ENCODE assay signal across 8 cellular contexts in the genomic region with DNA sequence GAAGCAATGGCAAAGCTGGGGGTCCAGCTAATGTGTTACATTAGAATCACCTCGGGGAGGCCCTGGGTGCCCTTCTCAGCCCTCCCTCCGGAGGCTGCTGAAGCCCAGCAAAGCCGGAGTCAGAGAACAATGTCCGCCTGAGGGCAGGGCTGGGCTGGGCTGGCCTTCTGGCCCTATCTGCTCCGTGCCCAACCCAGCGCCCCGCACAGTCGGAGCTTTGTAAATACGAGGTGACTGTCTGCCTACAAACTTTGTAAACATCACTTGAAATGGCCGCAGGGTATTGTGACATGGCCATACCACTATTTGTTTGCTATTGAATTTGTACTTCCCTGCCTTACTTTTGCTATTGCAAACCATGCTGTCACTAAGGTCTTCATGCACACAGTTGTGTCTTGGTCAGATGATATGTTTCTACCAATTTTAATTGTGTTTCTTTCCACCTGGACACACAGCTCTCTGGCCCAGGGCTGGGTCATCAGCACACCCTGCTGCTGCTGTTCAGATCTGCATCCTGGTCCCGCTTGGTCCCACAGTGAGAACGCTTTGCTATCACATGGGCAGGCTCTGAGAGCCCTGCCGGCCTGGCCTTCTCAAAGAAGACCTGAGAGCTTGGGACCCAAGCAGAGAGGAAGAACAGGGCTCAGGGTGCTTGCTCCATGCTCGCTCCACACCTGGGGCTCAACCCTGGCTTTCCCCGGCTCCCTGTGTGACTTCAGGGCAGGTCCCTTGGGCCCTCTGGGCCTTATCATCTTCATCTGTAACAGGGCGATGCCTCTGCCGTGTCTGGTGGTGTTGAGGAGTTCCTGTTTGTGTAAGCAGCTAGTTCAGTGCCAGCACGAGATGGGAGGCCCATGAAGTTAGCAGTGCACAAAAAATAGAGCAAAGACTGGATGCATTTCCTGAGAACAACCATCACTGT. TPM values are rescaled to one million over a fixed set of nuclear protein-coding genes. Genes with fewer than 3 reads are reported as not detected.
DNase-seq lines count a peak whose midpoint lies in the region; ATAC-seq and TF ChIP-seq lines count a peak whose summit lies in the region.

No MANE protein-coding gene starts in this region.

- TF ChIP-seq CTCF in vagina (IDR thresholded peaks at IDR 0.05): no peak
- TF ChIP-seq CTCF in coronary artery (IDR thresholded peaks at IDR 0.05): no peak

- H3K4me1 ChIP-seq in vagina: peaks cover 50% of the 10 kb centered on the region

- H3K9me3 ChIP-seq in vagina: no peaks in the 10 kb centered on the region

- no peaks in the 10 kb centered on the region for H3K36me3 ChIP-seq in vagina

- H3K4me3 ChIP-seq in vagina: no peak overlapping the region
- H3K4me3 ChIP-seq in coronary artery: no peak overlapping the region

- intact Hi-C loops in vagina (cut with DNase I): no loop called here

- TF ChIP-seq POLR2A in vagina (IDR thresholded peaks at IDR 0.05): no peak

- H3K27ac ChIP-seq in vagina (peak overlapping the region; percentile 55), coronary artery (peak overlapping the region in 1 of 2 donors; percentile 36)

- peak; percentile 54 for DNase-seq in activated naive CD4-positive, alpha-beta T cell treated with Interleukin-2 at 50 U/mL for 16 hours
- no peak for DNase-seq in activated naive CD4-positive, alpha-beta T cell treated with anti-CD3 and anti-CD28 coated beads, Interleukin-2, amount 50 U/mL, for 16 hours
- DNase-seq in activated T-cell treated with anti-CD3 and anti-CD28 coated beads, Interleukin-2, amount 50 U/mL, for 48 hours: peak; percentile 66 to 69
- peak; percentile 84 for DNase-seq in left lobe of liver (ENCODE audit: low spot score)
- DNase-seq in vagina (ENCODE audit: extremely low spot score in 2 of 2): no peak
- no peak for DNase-seq in coronary artery (ENCODE audit: low spot score)

- no peaks in the 10 kb centered on the region for H3K27me3 ChIP-seq in vagina

- ATAC-seq in left lobe of liver (peak; percentile 92), GM19023 (IDR thresholded peaks at IDR 0.05; ENCODE audit: unreplicated experiment) (no peak), HG03159 (IDR thresholded peaks at IDR 0.05; ENCODE audit: unreplicated experiment) (no peak)

RNA-seq across cellular contexts. Expression of gene S100P, which starts 2.2 kb away (rescaled TPM):
- 2.3 TPM for total RNA-seq in left lobe of liver
- total RNA-seq in vagina: 18.2 TPM

RNA-seq across cellular contexts. Expression of gene MRFAP1L1, which starts 13.7 kb away (rescaled TPM):
- total RNA-seq in left lobe of liver (26.7 TPM), vagina (73.9 TPM)

RNA-seq across cellular contexts. Expression of gene BLOC1S4, which starts 20.1 kb away (rescaled TPM):
- 6.5 TPM for total RNA-seq in left lobe of liver
- total RNA-seq in vagina: 34.9 TPM

RNA-seq across cellular contexts. Expression of gene MRFAP1, which starts 55.4 kb away (rescaled TPM):
- total RNA-seq in left lobe of liver: 130 TPM
- total RNA-seq in vagina: 166 TPM

Comparison
In these comparisons a context has a peak if more than half of its experiments do, and no peak if none do; other contexts are left out.
1. DNase-seq: peak in activated naive CD4-positive, alpha-beta T cell treated with Interleukin-2 at 50 U/mL for 16 hours (single experiment), activated T-cell treated with anti-CD3 and anti-CD28 coated beads, Interleukin-2, amount 50 U/mL, for 48 hours (2 of 2) and left lobe of liver (single experiment); none in activated naive CD4-positive, alpha-beta T cell treated with anti-CD3 and anti-CD28 coated beads, Interleukin-2, amount 50 U/mL, for 16 hours (single experiment), vagina (0 of 2) and coronary artery (single experiment).